In genomic region chr7:158779061-158779992, GRCh38 we compare ENCODE assay signal across 14 cellular contexts. TPM values are rescaled to one million over a fixed set of nuclear protein-coding genes. Genes with fewer than 3 reads are reported as not detected.
DNase-seq lines count a peak whose midpoint lies in the region; ATAC-seq, FAIRE-seq and TF ChIP-seq lines count a peak whose summit lies in the region.
"Had no signal": no experiment of that assay in that cellular context is flagged by ENCODE, and none has a peak within 500 bp of the region (broad histone marks: within the 10 kb centered on the region; RNA-seq: fewer than 3 reads in every experiment).

No MANE protein-coding gene starts in this region.

- H3K27me3 ChIP-seq in CD8-positive, alpha-beta T cell (ENCODE audit: insufficient read depth, low read length): no peaks in the 10 kb centered on the region
- H3K27me3 ChIP-seq in colonic mucosa (no peaks in the 10 kb centered on the region), prostate gland (replicated peaks; ENCODE audit: insufficient read depth) (no peaks in the 10 kb centered on the region)
- H3K27me3 ChIP-seq: ovary had no signal

- H3K9me3 Mint-ChIP-seq in CD8-positive, alpha-beta T cell: no peaks in the 10 kb centered on the region
- H3K9me3 Mint-ChIP-seq: stimulated activated naive B cell treated with anti-CD40 and anti-IgM and Interleukin-4, amounts not matched to agents 10 μg/mL and 1 μg/mL and 100 μg/mL, for 72 hours had no signal

- H3K36me3 Mint-ChIP-seq in CD8-positive, alpha-beta T cell: peaks cover 46% of the 10 kb centered on the region

- POLR2A ChIA-PET in CD8-positive, alpha-beta T cell (lab: Charles Lee): interaction anchor here (1.4 kb wide), 1 partner anchor 49 kb away, joined by 4 read pairs; the partner anchor contains the start of gene ESYT2

- no peak overlapping the region for H3K4me3 ChIP-seq in CD8-positive, alpha-beta T cell (ENCODE audit: low read depth, low read length)
- no peak overlapping the region for H3K4me3 ChIP-seq in colonic mucosa
- H3K4me3 ChIP-seq in prostate gland: no peak overlapping the region
- H3K4me3 ChIP-seq in kidney (ENCODE audit: low read length in 2 of 2): no peak overlapping the region
- H3K4me3 ChIP-seq: ovary had no signal

- no peak for TF ChIP-seq POLR2A in prostate gland (IDR thresholded peaks at IDR 0.05)

- CTCF ChIA-PET in CD8-positive, alpha-beta T cell (lab: Charles Lee): interaction anchor here (1.2 kb wide), 1 partner anchor 85 kb away, joined by 3 read pairs; no protein-coding TSS in a partner anchor

- no peak for TF ChIP-seq CTCF in CD8-positive, alpha-beta T cell (IDR thresholded peaks at IDR 0.05)
- TF ChIP-seq CTCF in colonic mucosa (IDR thresholded peaks at IDR 0.05): no peak
- no peak for TF ChIP-seq CTCF in prostate gland (IDR thresholded peaks at IDR 0.05)
- no peak for TF ChIP-seq CTCF in kidney (IDR thresholded peaks at IDR 0.05; ENCODE audit: borderline replicate concordance, extremely low read depth, insufficient read depth)

- peak in 1 of 7 experiments; percentile 18 for DNase-seq in CD8-positive, alpha-beta T cell
- peak; percentile 61 for DNase-seq in colonic mucosa
- DNase-seq in prostate gland (ENCODE audit: low spot score): peak; percentile 24
- no peak for DNase-seq in kidney
- DNase-seq: activated CD4-positive, alpha-beta T cell treated with anti-CD3 and anti-CD28 coated beads for 4 hours; foreskin melanocyte; NCI-H1417; NCI-H748 treated with DMSO at 0.1 percent for 48 hours; ovary; stimulated activated CD4-positive, alpha-beta T cell treated with anti-CD3 and anti-CD28 coated beads, Interleukin-2, amount 100 ng/mL, for 24 hours; stimulated activated naive B cell treated with anti-CD40 and anti-IgM and Interleukin-4, amounts not matched to agents 10 μg/mL and 1 μg/mL and 100 μg/mL, for 72 hours had no signal

- H3K9ac ChIP-seq in colonic mucosa (ENCODE audit: low read depth in 2 of 2, low read length in 2 of 2) (peak overlapping the region in 1 of 2 donors; percentile 64), kidney (ENCODE audit: low read length in 2 of 2) (no peak overlapping the region)

- 48% methylated on average over 6 of the region's 6 CpGs for WGBS in prostate gland

- H3K36me3 ChIP-seq in CD8-positive, alpha-beta T cell (ENCODE audit: insufficient read depth, low read length): peaks cover 18% of the 10 kb centered on the region
- H3K36me3 ChIP-seq in KOPT-K1 (ENCODE audit: insufficient read depth, low read length): peaks cover 99% of the 10 kb centered on the region
- peaks cover 4% of the 10 kb centered on the region for H3K36me3 ChIP-seq in colonic mucosa
- H3K36me3 ChIP-seq in prostate gland: no peaks in the 10 kb centered on the region
- H3K36me3 ChIP-seq in kidney (ENCODE audit: control insufficient read depth in 1 of 2, insufficient read depth in 2 of 2, low read length in 2 of 2): peaks cover 16 to 21% of the 10 kb centered on the region in 2 donors
- H3K36me3 ChIP-seq: ovary had no signal

- no peak overlapping the region for H3K27ac ChIP-seq in CD8-positive, alpha-beta T cell (ENCODE audit: low read depth, low read length)
- H3K27ac ChIP-seq in KOPT-K1 (ENCODE audit: low read depth, low read length, poor library complexity, severe bottlenecking) (peak overlapping the region; percentile 16), colonic mucosa (peak overlapping the region; percentile 26), prostate gland (peak overlapping the region in 1 of 2 donors; percentile 1), kidney (ENCODE audit: low read depth in 2 of 2, low read length in 2 of 2) (no peak overlapping the region)
- H3K27ac ChIP-seq: ovary had no signal

- H3K4me3 Mint-ChIP-seq in CD8-positive, alpha-beta T cell: no peak overlapping the region
- H3K4me3 Mint-ChIP-seq: stimulated activated naive B cell treated with anti-CD40 and anti-IgM and Interleukin-4, amounts not matched to agents 10 μg/mL and 1 μg/mL and 100 μg/mL, for 72 hours had no signal

- H3K9me3 ChIP-seq in CD8-positive, alpha-beta T cell (ENCODE audit: low read length): no peaks in the 10 kb centered on the region
- H3K9me3 ChIP-seq in KOPT-K1 (ENCODE audit: insufficient read depth, low read length, poor library complexity, severe bottlenecking) (peaks cover 10% of the 10 kb centered on the region), colonic mucosa (no peaks in the 10 kb centered on the region), prostate gland (no peaks in the 10 kb centered on the region), kidney (ENCODE audit: control insufficient read depth in 1 of 2, low read length in 2 of 2) (no peaks in the 10 kb centered on the region)
- H3K9me3 ChIP-seq: ovary had no signal

- H3K27me3 Mint-ChIP-seq in CD8-positive, alpha-beta T cell (ENCODE audit: low read depth): no peaks in the 10 kb centered on the region
- H3K27me3 Mint-ChIP-seq: stimulated activated naive B cell treated with anti-CD40 and anti-IgM and Interleukin-4, amounts not matched to agents 10 μg/mL and 1 μg/mL and 100 μg/mL, for 72 hours had no signal

- H3K4me1 ChIP-seq in CD8-positive, alpha-beta T cell (ENCODE audit: insufficient read depth, low read length): peaks cover 49% of the 10 kb centered on the region
- H3K4me1 ChIP-seq in colonic mucosa (no peaks in the 10 kb centered on the region), prostate gland (replicated peaks) (peaks cover 10% of the 10 kb centered on the region), kidney (ENCODE audit: control insufficient read depth in 1 of 2, insufficient read depth in 1 of 2, low read depth in 1 of 2, low read length in 2 of 2) (peaks cover 0 to 6% of the 10 kb centered on the region in 2 donors)

- intact Hi-C loops in CD8-positive, alpha-beta T cell (cut with DNase I, micrococcal nuclease): no loop called here
- intact Hi-C loops in colonic mucosa (cut with DNase I) (loop anchor here (5.0 to 10.0 kb wide), 2 partner anchors 48 to 75 kb away; partner anchors contain the start of genes ESYT2 and NCAPG2), prostate gland (cut with DNase I) (no loop called here), kidney (cut with DNase I) (no loop called here)

- no peak for FAIRE-seq in kidney (lab: Jason Lieb, UNC)

- no peak for ATAC-seq in CD8-positive, alpha-beta T cell
- no peak for ATAC-seq in GM21576 (IDR thresholded peaks at IDR 0.05; ENCODE audit: unreplicated experiment)
- no peak for ATAC-seq in HG03108 (IDR thresholded peaks at IDR 0.05; ENCODE audit: unreplicated experiment)
- ATAC-seq: stimulated activated naive B cell treated with anti-CD40 and anti-IgM and Interleukin-4, amounts not matched to agents 10 μg/mL and 1 μg/mL and 100 μg/mL, for 72 hours had no signal

- peak overlapping the region; percentile 67 for H3K27ac Mint-ChIP-seq in CD8-positive, alpha-beta T cell
- H3K27ac Mint-ChIP-seq: stimulated activated naive B cell treated with anti-CD40 and anti-IgM and Interleukin-4, amounts not matched to agents 10 μg/mL and 1 μg/mL and 100 μg/mL, for 72 hours had no signal

- H3K4me1 Mint-ChIP-seq in CD8-positive, alpha-beta T cell (ENCODE audit: low read depth): peaks cover 22% of the 10 kb centered on the region
- H3K4me1 Mint-ChIP-seq: stimulated activated naive B cell treated with anti-CD40 and anti-IgM and Interleukin-4, amounts not matched to agents 10 μg/mL and 1 μg/mL and 100 μg/mL, for 72 hours had no signal

RNA-seq across cellular contexts. Expression of gene ESYT2, which starts 50.0 kb away (rescaled TPM):
- 10 to 100 TPM; 76.8 to 84.4 TPM for total RNA-seq in CD8-positive, alpha-beta T cell
- total RNA-seq in colonic mucosa (100 to 1,000 TPM in 1 of 2 donors, 10 to 100 TPM in 1; 57.5 to 105 TPM), prostate gland (10 to 100 TPM; 60.8 to 75.1 TPM), kidney (95.8 TPM)
- 19.4 TPM for polyA plus RNA-seq in kidney (ENCODE audit: insufficient read depth, low read depth, low replicate concordance)

Comparison
In these comparisons a context has a peak if more than half of its experiments do, and no peak if none do; other contexts are left out.
1. H3K27ac ChIP-seq: peak in KOPT-K1 (single experiment) and colonic mucosa (single experiment); none in CD8-positive, alpha-beta T cell (single experiment) and kidney (0 of 2).